8 cellular contexts compared by ENCODE assay signal in the genomic region with DNA sequence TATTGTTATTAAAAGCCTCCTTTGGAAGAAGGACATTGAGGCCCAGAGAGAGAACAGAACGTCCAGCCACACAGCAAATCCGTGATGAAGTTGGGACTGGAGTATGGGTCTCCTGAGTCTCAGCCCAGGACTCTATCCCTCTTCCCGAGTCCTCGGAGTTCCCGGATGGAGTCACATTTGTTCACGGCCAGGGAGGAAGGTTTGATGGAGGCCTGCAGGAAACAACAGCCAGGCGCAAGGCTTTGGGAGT. TPM values are rescaled to one million over a fixed set of nuclear protein-coding genes. Genes with fewer than 3 reads are reported as not detected.
A peak's percentile ranks its signal among the peaks of the same experiment; 100 is the strongest.
DNase-seq lines count a peak whose midpoint lies in the region; ATAC-seq and TF ChIP-seq lines count a peak whose summit lies in the region.

No MANE protein-coding gene starts in this region.

- peak overlapping the region; percentile 51 for H3K4me2 ChIP-seq in mesenchymal stem cell (ENCODE audit: low read length, poor library complexity, severe bottlenecking)

- no peak overlapping the region for H2BK15ac ChIP-seq in mesenchymal stem cell (ENCODE audit: low read depth, poor library complexity, severe bottlenecking)

- no peak overlapping the region for H4K91ac ChIP-seq in mesenchymal stem cell (ENCODE audit: low read length)

- H3K9ac ChIP-seq in mesenchymal stem cell (ENCODE audit: low read length), result peak overlapping the region; percentile 100

- intact Hi-C loops in sciatic nerve (cut with DNase I), result no loop called here

- no peak overlapping the region for H2BK12ac ChIP-seq in mesenchymal stem cell (ENCODE audit: low read length in 2 of 2)

- peaks cover 38% of the 10 kb centered on the region for H3K4me1 Mint-ChIP-seq in HFFc6 (ENCODE audit: low read depth)
- peaks cover 45% of the 10 kb centered on the region for H3K4me1 Mint-ChIP-seq in brain

- peak overlapping the region; percentile 95 for H3K27ac Mint-ChIP-seq in HFFc6
- H3K27ac Mint-ChIP-seq in brain, result peak overlapping the region; percentile 94 to 99 (median 97)

- no peak overlapping the region for H3K14ac ChIP-seq in mesenchymal stem cell (ENCODE audit: low read length in 2 of 2)

- H3K27me3 ChIP-seq in ACC112 (ENCODE audit: insufficient read depth, low read length) (no peaks in the 10 kb centered on the region), mesenchymal stem cell (ENCODE audit: control insufficient read depth in 1 of 2, insufficient read depth in 1 of 2, low read length in 2 of 2) (no peaks in the 10 kb centered on the region)

- ATAC-seq in HG03469 (IDR thresholded peaks at IDR 0.05; ENCODE audit: unreplicated experiment) (no peak), sciatic nerve (no peak), HG03097 (IDR thresholded peaks at IDR 0.05; ENCODE audit: low FRiP score, unreplicated experiment) (no peak)

- TF ChIP-seq CTCF in HFFc6 (IDR thresholded peaks at IDR 0.05) (no peak), brain (conservative IDR thresholded peaks at IDR 0.05) (no peak)

- WGBS in mesenchymal stem cell, result 71% methylated on average over 7 of the region's 7 CpGs

- H3K4me1 ChIP-seq in ACC112 (ENCODE audit: control insufficient read depth, insufficient read depth, low read length, unreplicated experiment) (peaks cover 20% of the 10 kb centered on the region), mesenchymal stem cell (ENCODE audit: control insufficient read depth, insufficient read depth, low read depth, low read length) (peaks cover 13% of the 10 kb centered on the region)

- H3K23ac ChIP-seq in mesenchymal stem cell (ENCODE audit: low read length in 2 of 2), result no peak overlapping the region

- H3K36me3 Mint-ChIP-seq in HFFc6 (ENCODE audit: low read depth), result peaks cover 33% of the 10 kb centered on the region
- peaks cover 36% of the 10 kb centered on the region for H3K36me3 Mint-ChIP-seq in brain

- H3K4me3 Mint-ChIP-seq in HFFc6 (peak overlapping the region; percentile 97), brain (peak overlapping the region; percentile 85 to 97 (median 92))

- H3K4me3 ChIP-seq in ACC112 (ENCODE audit: low read depth, low read length), result peak overlapping the region; percentile 90
- peak overlapping the region in 1 of 2 experiments; percentile 96 for H3K4me3 ChIP-seq in mesenchymal stem cell (ENCODE audit: insufficient read depth in 1 of 2, low read depth in 1 of 2, low read length in 2 of 2)

- peak overlapping the region; percentile 58 for H4K8ac ChIP-seq in mesenchymal stem cell (ENCODE audit: low read length)

- peak overlapping the region; percentile 91 for H3K27ac ChIP-seq in ACC112 (ENCODE audit: low read depth, low read length)
- peak overlapping the region; percentile 9 for H3K27ac ChIP-seq in mesenchymal stem cell (ENCODE audit: low read length, poor library complexity, severe bottlenecking)

- no peaks in the 10 kb centered on the region for H3K9me3 ChIP-seq in mesenchymal stem cell (ENCODE audit: control insufficient read depth, low read length)

- peaks cover 10% of the 10 kb centered on the region for H3K79me1 ChIP-seq in mesenchymal stem cell (replicated peaks; ENCODE audit: low read length, poor library complexity, severe bottlenecking)

- no peaks in the 10 kb centered on the region for H3K9me3 Mint-ChIP-seq in HFFc6
- no peaks in the 10 kb centered on the region for H3K9me3 Mint-ChIP-seq in brain

- H3K36me3 ChIP-seq in ACC112 (ENCODE audit: insufficient read depth, low read length) (peaks cover 3% of the 10 kb centered on the region), mesenchymal stem cell (ENCODE audit: control insufficient read depth in 1 of 2, insufficient read depth in 2 of 2, low read depth in 1 of 2, low read length in 2 of 2) (peaks cover 28 to 48% of the 10 kb centered on the region in 2 experiments)

- peaks cover 36% of the 10 kb centered on the region for H3K79me2 ChIP-seq in ACC112 (ENCODE audit: control insufficient read depth, insufficient read depth, low read length, unreplicated experiment)

- H2AFZ ChIP-seq in ACC112 (ENCODE audit: low read length, unreplicated experiment) (peak overlapping the region; percentile 98), mesenchymal stem cell (ENCODE audit: low read depth, low read length) (peak overlapping the region; percentile 15)

- H2AK5ac ChIP-seq in mesenchymal stem cell (ENCODE audit: low read length, severe bottlenecking), result no peak overlapping the region

- peak overlapping the region; percentile 16 to 84 for H3K18ac ChIP-seq in mesenchymal stem cell (ENCODE audit: low read depth in 1 of 2, low read length in 2 of 2)

- DNase-seq in HFFc6 (no peak), mesenchymal stem cell (no peak), sciatic nerve (ENCODE audit: low spot score) (no peak), HuH-7.5 (ENCODE audit: low spot score) (no peak)

- H3K4ac ChIP-seq in mesenchymal stem cell (ENCODE audit: low read depth in 1 of 2, low read length in 2 of 2), result peak overlapping the region; percentile 19 to 39

- peaks cover 10% of the 10 kb centered on the region for H3K27me3 Mint-ChIP-seq in HFFc6 (ENCODE audit: insufficient read depth)
- peaks cover 7% of the 10 kb centered on the region for H3K27me3 Mint-ChIP-seq in brain

- no peak overlapping the region for H2BK120ac ChIP-seq in mesenchymal stem cell (ENCODE audit: low read depth, low read length)

- H2BK5ac ChIP-seq in mesenchymal stem cell (ENCODE audit: low read depth, low read length, poor library complexity, severe bottlenecking), result no peak overlapping the region

RNA-seq across cellular contexts. Expression of a gene that starts 0.4 kb away (rescaled TPM):
- 10 to 100 TPM; 89.4 to 95.2 (median 93.0) TPM for total RNA-seq in HFFc6 (2021; fragmentation: NEBNext Ultra II Directional; extraction: Animal tissue kit (Norgen Biotek cat#: 25700))
- 36.3 TPM for polyA plus RNA-seq in brain (ENCODE audit: insufficient read depth, low read depth, low replicate concordance)
- polyA plus RNA-seq in mesenchymal stem cell (2013, experiment 1 of 2), result 37.9 TPM
- polyA plus RNA-seq in mesenchymal stem cell (2013, experiment 2 of 2), result 37.1 TPM
- total RNA-seq in sciatic nerve, result 49.5 TPM

RNA-seq across cellular contexts. Expression of a gene that starts 21.3 kb away (rescaled TPM):
- 10 to 100 TPM; 12.5 to 15.7 (median 15.3) TPM for total RNA-seq in HFFc6 (2021; fragmentation: NEBNext Ultra II Directional; extraction: Animal tissue kit (Norgen Biotek cat#: 25700))
- polyA plus RNA-seq in brain (ENCODE audit: insufficient read depth, low read depth, low replicate concordance), result 104 TPM
- polyA plus RNA-seq in mesenchymal stem cell (2013, experiment 1 of 2), result 30.4 TPM
- polyA plus RNA-seq in mesenchymal stem cell (2013, experiment 2 of 2), result 29.0 TPM
- 3.7 TPM for total RNA-seq in sciatic nerve

RNA-seq across cellular contexts. Expression of a gene that starts 26.4 kb away (rescaled TPM):
- total RNA-seq in HFFc6 (2021; fragmentation: NEBNext Ultra II Directional; extraction: Animal tissue kit (Norgen Biotek cat#: 25700)), result 1 to 10 TPM in 5 of 6 experiments, under 1 TPM in 1; 0.81 to 2.4 (median 2.2) TPM
- polyA plus RNA-seq in brain (ENCODE audit: insufficient read depth, low read depth, low replicate concordance), result 8.3 TPM
- 1.2 TPM for polyA plus RNA-seq in mesenchymal stem cell (2013, experiment 1 of 2)
- polyA plus RNA-seq in mesenchymal stem cell (2013, experiment 2 of 2), result 1.1 TPM
- total RNA-seq in sciatic nerve, result 1.1 TPM

RNA-seq across cellular contexts. Expression of a gene that starts 29.8 kb away (rescaled TPM):
- not detected for total RNA-seq in HFFc6 (2021; fragmentation: NEBNext Ultra II Directional; extraction: Animal tissue kit (Norgen Biotek cat#: 25700))
- polyA plus RNA-seq in brain (ENCODE audit: insufficient read depth, low read depth, low replicate concordance), result not detected
- not detected for polyA plus RNA-seq in mesenchymal stem cell (2013, experiment 1 of 2)
- polyA plus RNA-seq in mesenchymal stem cell (2013, experiment 2 of 2), result not detected
- total RNA-seq in sciatic nerve, result not detected

RNA-seq across cellular contexts. Expression of a gene that starts 43.0 kb away (rescaled TPM):
- 10 to 100 TPM; 18.5 to 23.7 (median 20.3) TPM for total RNA-seq in HFFc6 (2021; fragmentation: NEBNext Ultra II Directional; extraction: Animal tissue kit (Norgen Biotek cat#: 25700))
- 9.2 TPM for polyA plus RNA-seq in brain (ENCODE audit: insufficient read depth, low read depth, low replicate concordance)
- 22.6 TPM for polyA plus RNA-seq in mesenchymal stem cell (2013, experiment 1 of 2)
- 24.2 TPM for polyA plus RNA-seq in mesenchymal stem cell (2013, experiment 2 of 2)
- 27.0 TPM for total RNA-seq in sciatic nerve
